Comparison of ENCODE assay signal across 13 cellular contexts in genomic region chr22:24390156-24390555, GRCh38. TPM values are rescaled to one million over a fixed set of nuclear protein-coding genes. Genes with fewer than 3 reads are reported as not detected.
DNase-seq lines count a peak whose midpoint lies in the region; ATAC-seq and TF ChIP-seq lines count a peak whose summit lies in the region.
"Had no signal": no experiment of that assay in that cellular context is flagged by ENCODE, and none has a peak within 500 bp of the region (broad histone marks: within the 10 kb centered on the region; RNA-seq: fewer than 3 reads in every experiment).

No MANE protein-coding gene starts in this region.

- POLR2A ChIA-PET in WTC11 (lab: Charles Lee) = no interaction called here

- H3K27ac ChIP-seq in esophagus muscularis mucosa (replicated peaks in 1 of 4) (peak overlapping the region; percentile 18 to 54 (median 45)), thoracic aorta (peak overlapping the region; percentile 64 to 78), Peyer's patch (peak overlapping the region in 1 of 4 donors; percentile 38)
- H3K27ac ChIP-seq: PC-9 had no signal

- WGBS in esophagus muscularis mucosa = 80% methylated on average over 2 of the region's 2 CpGs

- TF ChIP-seq CTCF in WTC11 (IDR thresholded peaks at IDR 0.05) (no peak), esophagus muscularis mucosa (IDR thresholded peaks at IDR 0.05) (no peak), nephron (IDR thresholded peaks at IDR 0.05; ENCODE audit: unreplicated experiment in 3 of 3) (no peak), thoracic aorta (IDR thresholded peaks at IDR 0.05) (no peak), Peyer's patch (IDR thresholded peaks at IDR 0.05) (no peak)

- H3K27ac Mint-ChIP-seq in WTC11 = peak overlapping the region; percentile 54; the same call in 1 of the 2 replicates
- H3K27ac Mint-ChIP-seq in nephron = peak overlapping the region; percentile 37 to 66 (median 57)
- H3K27ac Mint-ChIP-seq: GM23338 had no signal

- H3K36me3 ChIP-seq in esophagus muscularis mucosa (peaks cover 0 to 8% (median 2%) of the 10 kb centered on the region in 4 donors), thoracic aorta (no peaks in the 10 kb centered on the region), Peyer's patch (no peaks in the 10 kb centered on the region)

- TF ChIP-seq POLR2A in esophagus muscularis mucosa (IDR thresholded peaks at IDR 0.05; ENCODE audit: low read depth) (no peak), Peyer's patch (IDR thresholded peaks at IDR 0.05) (no peak)

- DNase-seq in WTC11 (ENCODE audit: low spot score) (no peak), esophagus muscularis mucosa (ENCODE audit: extremely low spot score) (no peak), thoracic aorta (ENCODE audit: low spot score) (no peak), AG08396 (ENCODE audit: low spot score) (no peak), kidney glomerular epithelial cell (lab: John Stamatoyannopoulos, UW) (no peak), Peyer's patch (no peak)
- DNase-seq: activated CD4-positive, alpha-beta T cell treated with anti-CD3 and anti-CD28 coated beads for 4 hours; activated gamma-delta T cell; DND-41; NCI-H1436 treated with DMSO at 0.1 percent for 48 hours; PC-9 had no signal

- H3K4me3 Mint-ChIP-seq in WTC11 (no peak overlapping the region), nephron (no peak overlapping the region)
- H3K4me3 Mint-ChIP-seq: GM23338 had no signal

- no peaks in the 10 kb centered on the region for H3K27me3 Mint-ChIP-seq in WTC11 (ENCODE audit: low read depth)
- peaks cover 3% of the 10 kb centered on the region for H3K27me3 Mint-ChIP-seq in nephron (ENCODE audit: low read depth)

- no peaks in the 10 kb centered on the region for H3K27me3 ChIP-seq in esophagus muscularis mucosa
- H3K27me3 ChIP-seq in thoracic aorta (replicated peaks; ENCODE audit: insufficient read depth) = no peaks in the 10 kb centered on the region
- no peaks in the 10 kb centered on the region for H3K27me3 ChIP-seq in Peyer's patch

- H3K9me3 ChIP-seq in esophagus muscularis mucosa (no peaks in the 10 kb centered on the region), thoracic aorta (no peaks in the 10 kb centered on the region), Peyer's patch (no peaks in the 10 kb centered on the region)

- intact Hi-C loops in esophagus muscularis mucosa (cut with DNase I) = no loop called here

- H3K4me3 ChIP-seq in esophagus muscularis mucosa = no peak overlapping the region
- H3K4me3 ChIP-seq in thoracic aorta = no peak overlapping the region
- H3K4me3 ChIP-seq in Peyer's patch = no peak overlapping the region
- H3K4me3 ChIP-seq: GM23338, PC-9 had no signal

- H3K9me3 Mint-ChIP-seq in WTC11 = peaks cover 3% of the 10 kb centered on the region; the same call in 1 of the 2 replicates
- H3K9me3 Mint-ChIP-seq in nephron = peaks cover 2% of the 10 kb centered on the region
- H3K9me3 Mint-ChIP-seq: GM23338 had no signal

- H3K4me1 Mint-ChIP-seq in WTC11 (0 out of 2 replicates have a peak, but pooled peaks cover 2% of the 10 kb centered on the region), nephron (peaks cover 13% of the 10 kb centered on the region)
- H3K4me1 Mint-ChIP-seq: GM23338 had no signal

- TF ChIP-seq EP300 in esophagus muscularis mucosa (IDR thresholded peaks at IDR 0.05) = no peak

- peaks cover 32 to 40% (median 37%) of the 10 kb centered on the region in 4 donors for H3K4me1 ChIP-seq in esophagus muscularis mucosa
- peaks cover 27 to 41% of the 10 kb centered on the region in 2 donors for H3K4me1 ChIP-seq in thoracic aorta (ENCODE audit: control insufficient read depth in 1 of 2, low read depth in 2 of 2)
- peaks cover 0 to 19% (median 0%) of the 10 kb centered on the region in 4 donors for H3K4me1 ChIP-seq in Peyer's patch

- ATAC-seq in WTC11 (no peak), thoracic aorta (ENCODE audit: insufficient number of reproducible peaks, low FRiP score, low read depth) (no peak)
- ATAC-seq: GM23338 had no signal

- CTCF ChIA-PET in WTC11 (lab: Charles Lee) = interaction anchor here (0.6 kb wide), 1 partner anchor 295 kb away, joined by 3 read pairs; no protein-coding TSS in a partner anchor

- H3K36me3 Mint-ChIP-seq in WTC11 = peaks cover 5% of the 10 kb centered on the region
- peaks cover 48% of the 10 kb centered on the region for H3K36me3 Mint-ChIP-seq in nephron (ENCODE audit: low read depth)

TF ChIP-seq in WTC11, 78 proteins besides CTCF, POLR2A, EP300 and RAD21:
- TF ChIP-seq MYBL2 (CRISPR knock-in tag; IDR thresholded peaks at IDR 0.05) (no peak), FOXJ3 (CRISPR knock-in tag; IDR thresholded peaks at IDR 0.05; ENCODE audit: borderline replicate concordance) (no peak), SMAD3 (CRISPR knock-in tag; IDR thresholded peaks at IDR 0.05; ENCODE audit: borderline replicate concordance) (no peak), USF2 (CRISPR knock-in tag; IDR thresholded peaks at IDR 0.05) (no peak), CREB1 (CRISPR knock-in tag; IDR thresholded peaks at IDR 0.05) (no peak), ETV6 (CRISPR knock-in tag; IDR thresholded peaks at IDR 0.05) (no peak), ZNF263 (CRISPR knock-in tag; IDR thresholded peaks at IDR 0.05; ENCODE audit: low read depth) (no peak), ERG (CRISPR knock-in tag; IDR thresholded peaks at IDR 0.05) (no peak), ZMAT4 (CRISPR knock-in tag; IDR thresholded peaks at IDR 0.05) (no peak), RORB (CRISPR knock-in tag; IDR thresholded peaks at IDR 0.05) (no peak), USF1 (CRISPR knock-in tag; IDR thresholded peaks at IDR 0.05) (no peak), ATF1 (CRISPR knock-in tag; IDR thresholded peaks at IDR 0.05) (no peak), ELF4 (CRISPR knock-in tag; IDR thresholded peaks at IDR 0.05; ENCODE audit: low read depth) (no peak)

RNA-seq across cellular contexts. Expression of gene ADORA2A, which starts 37.2 kb away (rescaled TPM):
- total RNA-seq in WTC11 (2021) (7.0 to 8.1 TPM (median 7.6 TPM) in 3 replicates), esophagus muscularis mucosa (1 to 10 TPM; 3.3 to 7.5 (median 4.5) TPM), thoracic aorta (10 to 100 TPM; 14.5 to 47.6 TPM), Peyer's patch (1 to 10 TPM; 1.3 to 4.3 (median 2.6) TPM)
